30 cellular contexts compared by ENCODE assay signal in genomic region chr5:39660020-39660419, GRCh38.
"Had no signal": no experiment of that assay in that cellular context is flagged by ENCODE, and none has a peak within 500 bp of the region (broad histone marks: within the 10 kb centered on the region; RNA-seq: fewer than 3 reads in every experiment).

No MANE protein-coding gene starts in this region.

- H3K4me1 ChIP-seq: adrenal gland, body of pancreas had no signal

- H3K27me3 ChIP-seq: adrenal gland, body of pancreas had no signal

- DNase-seq: activated CD4-positive, alpha-beta memory T cell treated with anti-CD3 and anti-CD28 coated beads for 36 hours; activated CD4-positive, alpha-beta T cell treated with anti-CD3 and anti-CD28 coated beads, Interleukin-2, amount 10 ng/mL, durations not matched to agents 24 days and 14 days; activated CD4-positive, CD25-positive, alpha-beta regulatory T cell; activated CD4-positive, CD25-positive, alpha-beta regulatory T cell treated with anti-CD3 and anti-CD28 coated beads, Interleukin-2, amount 50 U/mL, for 72 hours; activated CD8-positive, alpha-beta memory T cell treated with anti-CD3 and anti-CD28 coated beads, Interleukin-2, amount 10 ng/mL, durations not matched to agents 7 days and 5 days; activated CD8-positive, alpha-beta memory T cell treated with anti-CD3 and anti-CD28 coated beads, Interleukin-2, amount 50 U/mL, for 4 hours; activated CD8-positive, alpha-beta T cell treated with anti-CD3 and anti-CD28 coated beads, Interleukin-2, amount 10 ng/mL, durations not matched to agents 7 days and 5 days; activated effector memory CD4-positive, alpha-beta T cell treated with anti-CD3 and anti-CD28 coated beads, Interleukin-2, amount 50 U/mL, for 16 hours; activated naive CD4-positive, alpha-beta T cell treated with anti-CD3 and anti-CD28 coated beads for 36 hours; activated naive CD8-positive, alpha-beta T cell treated with anti-CD3 and anti-CD28 coated beads for 36 hours; activated naive CD8-positive, alpha-beta T cell treated with anti-CD3 and anti-CD28 coated beads, Interleukin-2, amount 50 U/mL, for 24 hours; activated T-cell treated with anti-CD3 and anti-CD28 coated beads, Interleukin-2, amount 50 U/mL, for 1 hour; activated T-cell treated with anti-CD3 and anti-CD28 coated beads, Interleukin-2, amount 50 U/mL, for 48 hours; adrenal gland; amygdala; aorta; body of pancreas; caudate nucleus; dorsolateral prefrontal cortex; effector memory CD4-positive, alpha-beta T cell; endodermal cell; foreskin fibroblast; head of caudate nucleus had no signal

- ATAC-seq: activated CD4-positive, alpha-beta T cell treated with anti-CD3 and anti-CD28 coated beads for 36 hours; activated CD8-positive, alpha-beta memory T cell treated with anti-CD3 and anti-CD28 coated beads, Interleukin-2, amount 10 ng/mL, durations not matched to agents 7 days and 5 days; activated CD8-positive, alpha-beta T cell treated with anti-CD3 and anti-CD28 coated beads, Interleukin-2, amount 10 ng/mL, durations not matched to agents 7 days and 5 days; activated naive CD8-positive, alpha-beta T cell treated with anti-CD3 and anti-CD28 coated beads, Interleukin-2, amount 50 U/mL, for 24 hours; body of pancreas; esophagus mucosa had no signal

- H3K4me3 ChIP-seq: adrenal gland, body of pancreas, coronary artery, dorsolateral prefrontal cortex had no signal

- H3K27ac Mint-ChIP-seq: activated CD4-positive, alpha-beta memory T cell treated with anti-CD3 and anti-CD28 coated beads for 36 hours; activated CD4-positive, alpha-beta T cell treated with anti-CD3 and anti-CD28 coated beads for 36 hours; activated CD4-positive, alpha-beta T cell treated with anti-CD3 and anti-CD28 coated beads, Interleukin-2, amount 10 ng/mL, durations not matched to agents 24 days and 14 days; activated CD8-positive, alpha-beta T cell treated with anti-CD3 and anti-CD28 coated beads, Interleukin-2, amount 10 ng/mL, durations not matched to agents 7 days and 5 days; activated naive CD4-positive, alpha-beta T cell treated with anti-CD3 and anti-CD28 coated beads for 36 hours; activated naive CD4-positive, alpha-beta T cell treated with anti-CD3 and anti-CD28 coated beads, Interleukin-2, amount 50 U/mL, for 24 hours; activated naive CD8-positive, alpha-beta T cell treated with anti-CD3 and anti-CD28 coated beads for 36 hours; activated naive CD8-positive, alpha-beta T cell treated with anti-CD3 and anti-CD28 coated beads, Interleukin-2, amount 50 U/mL, for 24 hours; activated T-helper 1 cell treated with anti-CD3 and anti-CD28 coated beads, Interleukin-12 subunit alpha, Interleukin-12 subunit beta, Interleukin-2, Interleukin-4 antibody, amounts not matched to agents 30 ng/mL and 10 ng/mL and 1 ng/mL, durations not matched to agents 14 hours and 24 hours and 36 hours; activated T-helper 2 cell treated with anti-CD3 and anti-CD28 coated beads, Interferon-gamma antibody, Interleukin-2, Interleukin-4, amounts not matched to agents 10 μg/mL and 5 μg/mL and 100 μg/mL, durations not matched to agents 14 hours and 24 hours and 36 hours; dendritic cell treated with granulocyte-macrophage colony-stimulating factor and Interleukin-4, amounts not matched to agents 40 ng/mL and 50 ng/mL, for 4 days; endodermal cell had no signal

- H3K4me3 Mint-ChIP-seq: activated CD4-positive, alpha-beta memory T cell treated with anti-CD3 and anti-CD28 coated beads for 36 hours; activated CD4-positive, alpha-beta T cell treated with anti-CD3 and anti-CD28 coated beads for 36 hours; activated CD4-positive, alpha-beta T cell treated with anti-CD3 and anti-CD28 coated beads, Interleukin-2, amount 10 ng/mL, durations not matched to agents 24 days and 14 days; activated CD8-positive, alpha-beta memory T cell treated with anti-CD3 and anti-CD28 coated beads, Interleukin-2, amount 10 ng/mL, durations not matched to agents 7 days and 5 days; activated CD8-positive, alpha-beta T cell treated with anti-CD3 and anti-CD28 coated beads, Interleukin-2, amount 10 ng/mL, durations not matched to agents 7 days and 5 days; activated naive CD4-positive, alpha-beta T cell treated with anti-CD3 and anti-CD28 coated beads for 36 hours; activated naive CD4-positive, alpha-beta T cell treated with anti-CD3 and anti-CD28 coated beads, Interleukin-2, amount 50 U/mL, for 24 hours; activated naive CD8-positive, alpha-beta T cell treated with anti-CD3 and anti-CD28 coated beads for 36 hours; activated naive CD8-positive, alpha-beta T cell treated with anti-CD3 and anti-CD28 coated beads, Interleukin-2, amount 50 U/mL, for 24 hours; activated T-helper 1 cell treated with anti-CD3 and anti-CD28 coated beads, Interleukin-12 subunit alpha, Interleukin-12 subunit beta, Interleukin-2, Interleukin-4 antibody, amounts not matched to agents 30 ng/mL and 10 ng/mL and 1 ng/mL, durations not matched to agents 14 hours and 24 hours and 36 hours; dendritic cell treated with granulocyte-macrophage colony-stimulating factor and Interleukin-4, amounts not matched to agents 40 ng/mL and 50 ng/mL, for 4 days; endodermal cell had no signal

- H3K27me3 Mint-ChIP-seq: activated naive CD4-positive, alpha-beta T cell treated with anti-CD3 and anti-CD28 coated beads, Interleukin-2, amount 50 U/mL, for 24 hours; activated naive CD8-positive, alpha-beta T cell treated with anti-CD3 and anti-CD28 coated beads, Interleukin-2, amount 50 U/mL, for 24 hours; dendritic cell treated with granulocyte-macrophage colony-stimulating factor and Interleukin-4, amounts not matched to agents 40 ng/mL and 50 ng/mL, for 4 days had no signal

- H3K27ac ChIP-seq: adrenal gland, body of pancreas, coronary artery, dorsolateral prefrontal cortex had no signal

- H3K9me3 ChIP-seq: adrenal gland, body of pancreas had no signal

- H3K36me3 Mint-ChIP-seq: activated CD4-positive, alpha-beta memory T cell treated with anti-CD3 and anti-CD28 coated beads for 36 hours; activated CD8-positive, alpha-beta memory T cell treated with anti-CD3 and anti-CD28 coated beads, Interleukin-2, amount 10 ng/mL, durations not matched to agents 7 days and 5 days; activated naive CD4-positive, alpha-beta T cell treated with anti-CD3 and anti-CD28 coated beads, Interleukin-2, amount 50 U/mL, for 24 hours; activated naive CD8-positive, alpha-beta T cell treated with anti-CD3 and anti-CD28 coated beads for 36 hours had no signal

- H3K36me3 ChIP-seq: adrenal gland had no signal

- H3K9me3 Mint-ChIP-seq: activated CD4-positive, alpha-beta memory T cell treated with anti-CD3 and anti-CD28 coated beads for 36 hours; activated CD4-positive, alpha-beta T cell treated with anti-CD3 and anti-CD28 coated beads, Interleukin-2, amount 10 ng/mL, durations not matched to agents 24 days and 14 days; activated naive CD4-positive, alpha-beta T cell treated with anti-CD3 and anti-CD28 coated beads for 36 hours; activated naive CD4-positive, alpha-beta T cell treated with anti-CD3 and anti-CD28 coated beads, Interleukin-2, amount 50 U/mL, for 24 hours; activated naive CD8-positive, alpha-beta T cell treated with anti-CD3 and anti-CD28 coated beads, Interleukin-2, amount 50 U/mL, for 24 hours; activated T-helper 1 cell treated with anti-CD3 and anti-CD28 coated beads, Interleukin-12 subunit alpha, Interleukin-12 subunit beta, Interleukin-2, Interleukin-4 antibody, amounts not matched to agents 30 ng/mL and 10 ng/mL and 1 ng/mL, durations not matched to agents 14 hours and 24 hours and 36 hours; activated T-helper 2 cell treated with anti-CD3 and anti-CD28 coated beads, Interferon-gamma antibody, Interleukin-2, Interleukin-4, amounts not matched to agents 10 μg/mL and 5 μg/mL and 100 μg/mL, durations not matched to agents 14 hours and 24 hours and 36 hours had no signal
